In the genomic region with DNA sequence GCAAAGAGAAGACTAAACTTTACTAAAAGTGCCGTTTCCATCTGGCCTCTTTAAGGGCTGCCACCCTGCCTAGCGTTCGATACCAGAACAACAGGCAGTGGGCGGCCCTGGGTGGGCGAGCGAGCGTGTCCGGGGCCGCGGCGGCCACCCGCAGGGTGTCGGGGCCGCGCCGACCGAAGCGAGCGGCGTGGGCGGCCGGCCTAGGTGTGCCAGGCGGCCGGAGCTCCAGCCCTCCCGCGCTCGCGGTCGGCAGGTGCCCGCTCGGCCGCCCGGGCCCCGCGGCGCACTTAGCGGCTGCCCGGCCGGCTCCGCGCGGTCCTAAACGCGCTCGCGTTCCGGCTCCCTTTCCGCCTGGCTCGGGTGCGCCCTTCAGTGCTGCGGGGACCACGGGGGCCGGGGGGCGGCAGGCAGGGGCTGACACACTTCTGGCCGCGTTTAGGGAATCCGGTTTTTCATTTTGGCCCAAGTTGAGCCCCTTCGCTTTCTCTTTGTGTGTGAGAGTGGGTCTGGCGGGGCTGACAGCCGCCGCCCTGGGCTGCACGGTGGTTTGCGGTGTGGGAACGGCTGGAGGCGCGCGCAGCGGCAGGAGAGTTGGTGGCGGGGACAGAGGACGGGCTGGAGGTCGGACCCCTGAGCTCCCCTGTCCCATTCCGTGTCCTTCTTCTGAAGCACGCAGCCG, we compare ENCODE assay signal across 8 cellular contexts. TPM values are rescaled to one million over a fixed set of nuclear protein-coding genes. Genes with fewer than 3 reads are reported as not detected.
DNase-seq lines count a peak whose midpoint lies in the region; ATAC-seq and TF ChIP-seq lines count a peak whose summit lies in the region.

No MANE protein-coding gene starts in this region.

- WGBS in adrenal gland, 4 donors: 0 to 3% (median 1%) methylated on average over 6 to 74 of the region's 74 CpGs
- no CpG with 5 or more reads among the region's 74 CpGs for WGBS in iPS DF 6.9 (ENCODE audit: insufficient coverage, insufficient read length)

- BruUV-seq in PC-3 (replicated peaks; lab: Mats Ljungman, UMichigan): no TSS peak

- no peaks in the 10 kb centered on the region for H3F3A ChIP-seq in PC-3 (ENCODE audit: low read length, unreplicated experiment)

- H3K4me3 ChIP-seq in GM12864 (ENCODE audit: low read depth, low read length): peak overlapping the region; percentile 67
- peak overlapping the region; percentile 55 for H3K4me3 ChIP-seq in PC-3 (ENCODE audit: low read length)
- H3K4me3 ChIP-seq in adrenal gland: peak overlapping the region; percentile 18 to 94 (median 37)
- peak overlapping the region; percentile 63; the same call in 1 of the 2 replicates for H3K4me3 ChIP-seq in iPS DF 6.9 (ENCODE audit: low read length)

- H4K20me1 ChIP-seq in PC-3 (ENCODE audit: low read length): no peaks in the 10 kb centered on the region

- H3K4me1 ChIP-seq in PC-3 (ENCODE audit: insufficient read depth, low read length) (no peaks in the 10 kb centered on the region), adrenal gland (replicated peaks in 1 of 2) (peaks cover 4 to 38% of the 10 kb centered on the region in 2 donors), iPS DF 6.9 (ENCODE audit: control insufficient read depth, insufficient read depth, low read length) (peaks cover 1% of the 10 kb centered on the region; the same call in 1 of the 2 replicates)

- H3K27ac ChIP-seq in PC-3 (ENCODE audit: low read length) (no peak overlapping the region), adrenal gland (peak overlapping the region in 3 of 5 donors; percentile 61 to 90 (median 71)), iPS DF 6.9 (ENCODE audit: low read length) (no peak overlapping the region)

- intact Hi-C loops in PC-3 (cut with micrococcal nuclease) (no loop called here), adrenal gland (cut with DNase I) (no loop called here), sciatic nerve (cut with DNase I) (no loop called here)

- TF ChIP-seq CTCF in GM12864 (IDR thresholded peaks at IDR 0.05; ENCODE audit: low read depth, low read length, missing control alignments): peak; percentile 41
- TF ChIP-seq CTCF in PC-3 (conservative IDR thresholded peaks at IDR 0.05; ENCODE audit: low read depth, low read length): no peak
- TF ChIP-seq CTCF in adrenal gland (IDR thresholded peaks at IDR 0.05): peak in 3 of 6 experiments; percentile 9 to 35 (median 25)

- DNase-seq in 8988T: peak; percentile 90
- no peak for DNase-seq in GM12864 (ENCODE audit: low read depth)
- peak; percentile 42 for DNase-seq in PC-3
- peak in 6 of 7 donors; percentile 25 to 59 (median 46) for DNase-seq in adrenal gland
- no peak for DNase-seq in iPS DF 6.9 (ENCODE audit: low read depth, low spot score)
- DNase-seq in sciatic nerve (ENCODE audit: low spot score): no peak
- DNase-seq in hippocampal formation (lab: John Stamatoyannopoulos, UW): no peak

- no peaks in the 10 kb centered on the region for H3K36me3 ChIP-seq in PC-3 (ENCODE audit: low read depth, low read length)
- no peaks in the 10 kb centered on the region for H3K36me3 ChIP-seq in adrenal gland (replicated peaks in 1 of 2)
- no peaks in the 10 kb centered on the region for H3K36me3 ChIP-seq in iPS DF 6.9 (ENCODE audit: control insufficient read depth, insufficient read depth, low read length)

- no peaks in the 10 kb centered on the region for H3K9me2 ChIP-seq in PC-3 (replicated peaks; ENCODE audit: low read length)

- H3K27me3 ChIP-seq in PC-3 (ENCODE audit: low read length) (peaks cover 86% of the 10 kb centered on the region), adrenal gland (no peaks in the 10 kb centered on the region), iPS DF 6.9 (ENCODE audit: control insufficient read depth, insufficient read depth, low read length) (peaks cover 48% of the 10 kb centered on the region)

- no peaks in the 10 kb centered on the region for H3K79me2 ChIP-seq in PC-3 (ENCODE audit: low read length)

- ATAC-seq in HG02870 (IDR thresholded peaks at IDR 0.05; ENCODE audit: unreplicated experiment): peak; percentile 24
- ATAC-seq in PC-3: peak; percentile 49
- ATAC-seq in sciatic nerve: peak; percentile 35

- POLR2A ChIA-PET in PC-3 (lab: Charles Lee; ENCODE audit: unreplicated experiment): no interaction called here

- H3K9me3 ChIP-seq in PC-3 (ENCODE audit: low read length) (no peaks in the 10 kb centered on the region), adrenal gland (replicated peaks in 1 of 3) (no peaks in the 10 kb centered on the region), iPS DF 6.9 (ENCODE audit: control insufficient read depth, insufficient read depth, low read length) (no peaks in the 10 kb centered on the region)

- no peak overlapping the region for H3K9ac ChIP-seq in PC-3 (ENCODE audit: low read length)

- peak overlapping the region; percentile 82 for H3K4me2 ChIP-seq in PC-3 (ENCODE audit: low read length)

- CTCF ChIA-PET in PC-3 (lab: Charles Lee): no interaction called here

- H2AFZ ChIP-seq in PC-3 (ENCODE audit: low read length): peak overlapping the region; percentile 61; the same call in 1 of the 2 replicates

- peak in 1 of 2 donors; percentile 22 for TF ChIP-seq POLR2A in adrenal gland (IDR thresholded peaks at IDR 0.05)

RNA-seq across cellular contexts. Expression of a gene that starts 2.9 kb away (rescaled TPM):
- total RNA-seq in PC-3 (2014; rRNA removed) (not detected in 2 replicates), adrenal gland (10 to 100 TPM in 2 of 8 donors, 1 to 10 TPM in 6; 1.4 to 12.8 (median 2.9) TPM), sciatic nerve (2.1 TPM)
- polyA plus RNA-seq in adrenal gland: 1 to 10 TPM; 2.9 to 5.6 (median 5.5) TPM

Comparison
In these comparisons a context has a peak if more than half of its experiments do, and no peak if none do; other contexts are left out.
1. DNase-seq: peak in 8988T (single experiment), PC-3 (single experiment) and adrenal gland (6 of 7); none in GM12864 (single experiment), iPS DF 6.9 (single experiment), sciatic nerve (single experiment) and hippocampal formation (0 of 2).
2. H3K27ac ChIP-seq: peak in adrenal gland (3 of 5); none in PC-3 (single experiment) and iPS DF 6.9 (single experiment).
3. Peak in every context shown above with its lines, with median percentiles within 50 percentile points of each other: H3K4me3 ChIP-seq and ATAC-seq.